In the genomic region with DNA sequence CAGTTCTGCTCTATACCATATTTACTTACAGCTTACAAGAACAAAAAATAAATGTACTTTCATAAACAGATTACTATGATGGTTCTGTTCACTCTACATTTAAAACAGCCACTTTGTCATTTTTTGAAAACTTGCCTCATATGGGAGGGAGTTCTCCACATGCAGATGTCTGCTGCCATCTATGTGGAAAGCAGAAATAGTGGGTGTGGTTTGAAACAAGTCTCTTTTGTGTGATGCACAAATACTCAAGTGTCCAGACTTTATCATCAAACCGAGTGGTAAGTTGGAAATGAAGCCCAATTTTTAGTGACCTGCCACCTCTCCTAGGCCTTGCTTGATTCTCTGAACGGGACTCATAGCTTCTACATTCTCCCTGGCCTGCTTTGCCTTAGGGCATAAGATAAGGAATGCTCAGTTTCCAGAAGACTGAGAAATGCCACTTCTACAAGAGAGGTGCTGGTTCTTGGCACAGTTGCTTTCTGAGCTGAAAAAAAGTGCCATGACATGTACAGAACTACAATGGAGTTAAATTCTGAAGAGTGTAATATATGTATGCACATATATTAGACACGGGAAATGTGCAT, we compare ENCODE assay signal across 16 cellular contexts.
A peak's percentile ranks its signal among the peaks of the same experiment; 100 is the strongest.
DNase-seq lines count a peak whose midpoint lies in the region; FAIRE-seq and TF ChIP-seq lines count a peak whose summit lies in the region.
"Had no signal": no experiment of that assay in that cellular context is flagged by ENCODE, and none has a peak within 500 bp of the region (broad histone marks: within the 10 kb centered on the region; RNA-seq: fewer than 3 reads in every experiment).

No MANE protein-coding gene starts in this region.

- H3K27me3 ChIP-seq in Karpas-422 (ENCODE audit: low read length), result no peaks in the 10 kb centered on the region

- H3K4me2 ChIP-seq in Karpas-422 (ENCODE audit: low read depth, low read length, poor library complexity, severe bottlenecking), result no peak overlapping the region
- H3K4me2 ChIP-seq: KMS-11 had no signal

- no peaks in the 10 kb centered on the region for H3K4me1 Mint-ChIP-seq in activated T-cell treated with anti-CD3 and anti-CD28 coated beads, Interleukin-2, amount 50 U/mL, for 24 hours (ENCODE audit: low read depth)

- DNase-seq in DMS53 (lab: John Stamatoyannopoulos, UW), result peak; percentile 2
- DNase-seq in DMS53 treated with DMSO at 0.1 percent for 48 hours (lab: John Stamatoyannopoulos, UW; ENCODE audit: unreplicated experiment), result no peak
- DNase-seq in M059J (ENCODE audit: low read depth), result peak; percentile 63
- DNase-seq in cardiac fibroblast (ENCODE audit: low read depth in 2 of 2), result peak; percentile 29 to 38
- DNase-seq in kidney, result no peak
- DNase-seq in activated T-cell treated with anti-CD3 and anti-CD28 coated beads, Interleukin-2, amount 50 U/mL, for 24 hours, result no peak
- no peak for DNase-seq in Karpas-422
- no peak for DNase-seq in NCI-H446 treated with DMSO at 0.1 percent for 48 hours (lab: John Stamatoyannopoulos, UW)
- DNase-seq: NCI-H2081; SHP77; stimulated activated CD4-positive, alpha-beta T cell treated with anti-CD3 and anti-CD28 coated beads, Interleukin-15, amount 100 ng/mL, for 24 hours had no signal

- H2AFZ ChIP-seq in Karpas-422 (ENCODE audit: low read length), result no peak overlapping the region

- H3K4me3 ChIP-seq in cardiac fibroblast (replicated peaks in 1 of 2; ENCODE audit: low read depth in 2 of 2, low read length in 2 of 2), result no peak overlapping the region
- H3K4me3 ChIP-seq in kidney (ENCODE audit: low read length in 2 of 2), result no peak overlapping the region
- H3K4me3 ChIP-seq in Karpas-422 (ENCODE audit: low read length), result no peak overlapping the region

- no peaks in the 10 kb centered on the region for H3K36me3 Mint-ChIP-seq in activated T-cell treated with anti-CD3 and anti-CD28 coated beads, Interleukin-2, amount 50 U/mL, for 24 hours (ENCODE audit: low read depth)

- no peak overlapping the region for H3K27ac ChIP-seq in kidney (ENCODE audit: low read depth in 2 of 2, low read length in 2 of 2)
- H3K27ac ChIP-seq in Karpas-422 (ENCODE audit: low read length), result no peak overlapping the region
- H3K27ac ChIP-seq: 22Rv1, C4-2B, KMS-11 had no signal

- no peaks in the 10 kb centered on the region for H4K20me1 ChIP-seq in Karpas-422 (ENCODE audit: insufficient read depth, low read depth, low read length)

- H3K9ac ChIP-seq in kidney (ENCODE audit: low read length in 2 of 2) (no peak overlapping the region), Karpas-422 (ENCODE audit: low read length) (no peak overlapping the region)
- H3K9ac ChIP-seq: KMS-11 had no signal

- H3K4me3 Mint-ChIP-seq in activated T-cell treated with anti-CD3 and anti-CD28 coated beads, Interleukin-2, amount 50 U/mL, for 24 hours, result no peak overlapping the region
- H3K4me3 Mint-ChIP-seq: neural crest cell; stimulated activated naive CD8-positive, alpha-beta T cell treated with anti-CD3 and anti-CD28 coated beads, Interleukin-15, Interleukin-2, amounts not matched to agents 100 ng/mL and 50 ng/mL, for 24 hours had no signal

- no peaks in the 10 kb centered on the region for H3K9me3 Mint-ChIP-seq in activated T-cell treated with anti-CD3 and anti-CD28 coated beads, Interleukin-2, amount 50 U/mL, for 24 hours
- H3K9me3 Mint-ChIP-seq: stimulated activated naive CD8-positive, alpha-beta T cell treated with anti-CD3 and anti-CD28 coated beads, Interleukin-15, Interleukin-2, amounts not matched to agents 100 ng/mL and 50 ng/mL, for 24 hours had no signal

- H3K79me2 ChIP-seq in Karpas-422 (ENCODE audit: low read length), result no peaks in the 10 kb centered on the region

- H3K36me3 ChIP-seq in kidney (ENCODE audit: control insufficient read depth in 1 of 2, insufficient read depth in 2 of 2, low read length in 2 of 2), result no peaks in the 10 kb centered on the region
- no peaks in the 10 kb centered on the region for H3K36me3 ChIP-seq in Karpas-422 (ENCODE audit: insufficient read depth, low read length)

- no peaks in the 10 kb centered on the region for H3K9me3 ChIP-seq in kidney (ENCODE audit: control insufficient read depth in 1 of 2, low read length in 2 of 2)
- H3K9me3 ChIP-seq in Karpas-422 (ENCODE audit: low read length), result no peaks in the 10 kb centered on the region

- H3K9me2 ChIP-seq in Karpas-422 (replicated peaks; ENCODE audit: insufficient read depth, low read length), result no peaks in the 10 kb centered on the region

- TF ChIP-seq CTCF in cardiac fibroblast (IDR thresholded peaks at IDR 0.05; ENCODE audit: low read depth, low read length) (no peak), kidney (IDR thresholded peaks at IDR 0.05; ENCODE audit: borderline replicate concordance, extremely low read depth, insufficient read depth) (no peak)

- H3K4me1 ChIP-seq in kidney (ENCODE audit: control insufficient read depth in 1 of 2, insufficient read depth in 1 of 2, low read depth in 1 of 2, low read length in 2 of 2), result no peaks in the 10 kb centered on the region
- no peaks in the 10 kb centered on the region for H3K4me1 ChIP-seq in Karpas-422 (ENCODE audit: low read length)

- intact Hi-C loops in kidney (cut with DNase I), result no loop called here

- peak; percentile 13 for FAIRE-seq in kidney (lab: Jason Lieb, UNC)

- no peaks in the 10 kb centered on the region for H3K27me3 Mint-ChIP-seq in activated T-cell treated with anti-CD3 and anti-CD28 coated beads, Interleukin-2, amount 50 U/mL, for 24 hours
- H3K27me3 Mint-ChIP-seq: stimulated activated naive CD8-positive, alpha-beta T cell treated with anti-CD3 and anti-CD28 coated beads, Interleukin-15, Interleukin-2, amounts not matched to agents 100 ng/mL and 50 ng/mL, for 24 hours had no signal

- H3K27ac Mint-ChIP-seq in activated T-cell treated with anti-CD3 and anti-CD28 coated beads, Interleukin-2, amount 50 U/mL, for 24 hours, result no peak overlapping the region
- H3K27ac Mint-ChIP-seq: stimulated activated naive CD8-positive, alpha-beta T cell treated with anti-CD3 and anti-CD28 coated beads, Interleukin-15, Interleukin-2, amounts not matched to agents 100 ng/mL and 50 ng/mL, for 24 hours had no signal

Comparison
In these comparisons a context has a peak if more than half of its experiments do, and no peak if none do; other contexts are left out.
1. DNase-seq: peak in DMS53 (single experiment), M059J (single experiment) and cardiac fibroblast (2 of 2); none in DMS53 treated with DMSO at 0.1 percent for 48 hours (single experiment), kidney (single experiment), activated T-cell treated with anti-CD3 and anti-CD28 coated beads, Interleukin-2, amount 50 U/mL, for 24 hours (single experiment), Karpas-422 (single experiment) and NCI-H446 treated with DMSO at 0.1 percent for 48 hours (single experiment).